18 cellular contexts compared by ENCODE assay signal in the genomic region with DNA sequence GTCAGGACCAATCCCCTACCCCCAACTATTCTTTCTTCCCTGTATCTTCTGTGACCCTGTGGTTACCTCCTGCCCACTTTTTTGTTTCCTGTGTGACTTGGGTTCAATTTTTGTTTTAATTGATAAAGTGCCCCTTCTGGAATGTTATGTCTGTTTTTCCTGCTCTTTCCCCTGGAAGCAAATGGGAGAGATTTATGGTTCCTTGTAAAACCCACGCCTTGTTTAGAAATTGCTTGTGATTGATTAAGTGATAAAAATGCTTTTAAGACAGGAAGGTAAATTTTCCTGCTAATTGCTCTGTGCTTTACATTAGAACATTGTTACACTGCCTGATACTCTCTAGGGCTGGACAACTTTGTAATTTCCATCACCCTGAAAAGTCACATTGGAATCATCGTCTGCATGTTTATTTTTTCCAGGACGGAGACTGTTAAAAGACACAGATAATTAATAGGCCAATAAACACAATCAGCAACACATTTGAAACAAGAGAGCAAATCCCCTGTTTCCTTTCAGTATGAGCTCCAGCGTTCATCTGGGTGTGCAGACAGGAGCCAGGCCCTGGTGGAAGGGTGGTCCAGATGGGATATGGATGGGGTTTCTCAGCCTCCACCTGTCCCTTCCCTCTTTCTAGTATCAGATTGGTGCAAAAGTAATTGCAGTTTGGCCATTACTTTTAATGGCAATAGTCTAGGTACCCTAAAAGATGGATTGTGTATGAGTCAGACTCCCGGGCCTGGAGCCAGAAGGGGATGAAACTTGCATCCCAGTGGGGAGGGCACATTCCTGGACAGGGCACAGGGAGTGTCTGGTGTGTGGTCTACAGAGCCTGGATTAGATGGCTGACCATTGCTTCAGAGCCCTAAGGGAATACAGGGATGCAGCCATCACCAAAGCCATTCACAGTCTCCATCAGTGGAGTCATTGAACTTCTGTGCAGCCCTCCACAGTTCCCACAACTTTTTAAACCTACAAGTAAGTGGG. TPM values are rescaled to one million over a fixed set of nuclear protein-coding genes. Genes with fewer than 3 reads are reported as not detected.
DNase-seq lines count a peak whose midpoint lies in the region; ATAC-seq, FAIRE-seq and TF ChIP-seq lines count a peak whose summit lies in the region.
"Had no signal": no experiment of that assay in that cellular context is flagged by ENCODE, and none has a peak within 500 bp of the region (broad histone marks: within the 10 kb centered on the region; RNA-seq: fewer than 3 reads in every experiment).

No MANE protein-coding gene starts in this region.

- 9 to 23% (median 20%) methylated on average over 5 of the region's 5 CpGs for WGBS in small intestine, 3 donors

- no peak overlapping the region for H3K4me3 ChIP-seq in MG63
- H3K4me3 ChIP-seq in epithelial cell of esophagus (ENCODE audit: low read length), result no peak overlapping the region
- no peak overlapping the region for H3K4me3 ChIP-seq in small intestine (ENCODE audit: low read depth in 1 of 2, low read length in 2 of 2)
- H3K4me3 ChIP-seq: HAP-1, left ventricle myocardium inferior had no signal

- H3K27me3 ChIP-seq in MG63 (no peaks in the 10 kb centered on the region), small intestine (ENCODE audit: control insufficient read depth in 2 of 2, insufficient read depth in 2 of 2, low read length in 2 of 2) (no peaks in the 10 kb centered on the region)

- ATAC-seq in GM21423 (IDR thresholded peaks at IDR 0.05; ENCODE audit: unreplicated experiment), result no peak
- ATAC-seq: stimulated activated naive CD8-positive, alpha-beta T cell treated with anti-CD3 and anti-CD28 coated beads, Interleukin-15, Interleukin-2, amounts not matched to agents 100 U/mL and 50 U/mL, for 24 hours; T-cell had no signal

- no peak for FAIRE-seq in small intestine (lab: Jason Lieb, UNC)
- FAIRE-seq: colon had no signal

- DNase-seq in H4 (ENCODE audit: low spot score) (peak; percentile 60), MG63 (peak; percentile 76), epithelial cell of esophagus (ENCODE audit: low read depth) (peak; percentile 24), small intestine (peak; percentile 8), 8988T (no peak)
- no peak for DNase-seq in activated CD4-positive, CD25-positive, alpha-beta regulatory T cell treated with anti-CD3 and anti-CD28 coated beads, Interleukin-2, amount 50 U/mL, for 72 hours
- DNase-seq: activated CD8-positive, alpha-beta memory T cell treated with anti-CD3 and anti-CD28 coated beads, Interleukin-2, amount 50 U/mL, for 48 hours; activated naive CD8-positive, alpha-beta T cell treated with anti-CD3 and anti-CD28 coated beads, Interleukin-2, amount 10 ng/mL, durations not matched to agents 7 days and 5 days; COR-L47; hippocampal formation; left ventricle myocardium inferior; NCI-H1048; NCI-H2227 treated with DMSO at 0.1 percent for 48 hours; stimulated activated naive CD8-positive, alpha-beta T cell treated with anti-CD3 and anti-CD28 coated beads, Interleukin-15, Interleukin-2, amounts not matched to agents 100 U/mL and 50 U/mL, for 24 hours; T-cell had no signal

- TF ChIP-seq CTCF in epithelial cell of esophagus (IDR thresholded peaks at IDR 0.05; ENCODE audit: insufficient read depth, low read depth, low read length, missing control alignments), result no peak

- no peaks in the 10 kb centered on the region for H3K9me3 ChIP-seq in MG63
- H3K9me3 ChIP-seq in small intestine (ENCODE audit: control insufficient read depth, low read depth), result no peaks in the 10 kb centered on the region
- H3K9me3 ChIP-seq: HAP-1, left ventricle myocardium inferior had no signal

- H3K27ac ChIP-seq in small intestine (ENCODE audit: low read depth in 1 of 2, low read length in 1 of 2), result no peak overlapping the region
- H3K27ac ChIP-seq: left ventricle myocardium inferior had no signal

- no peaks in the 10 kb centered on the region for H3K4me1 ChIP-seq in small intestine (ENCODE audit: control insufficient read depth in 2 of 2, insufficient read depth in 1 of 2, low read depth in 1 of 2, low read length in 1 of 2)
- H3K4me1 ChIP-seq: HAP-1, left ventricle myocardium inferior had no signal

- H3K36me3 ChIP-seq in MG63 (no peaks in the 10 kb centered on the region), small intestine (ENCODE audit: control insufficient read depth in 2 of 2, insufficient read depth in 2 of 2, low read length in 2 of 2) (no peaks in the 10 kb centered on the region)
- H3K36me3 ChIP-seq: HAP-1, left ventricle myocardium inferior had no signal

RNA-seq across cellular contexts. Expression of gene AGBL1, which starts 58.1 kb away (rescaled TPM):
- total RNA-seq in H4 (2014; rRNA removed; shearing (Covaris generic)), result not detected in 2 replicates
- total RNA-seq in MG63 (2014; rRNA removed; shearing (Covaris generic); ENCODE audit: low replicate concordance), result not detected in 2 replicates
- polyA plus RNA-seq in small intestine, result under 1 TPM in 1 of 3 donors, not detected in 2; 0.01 TPM
- total RNA-seq: activated naive CD8-positive, alpha-beta T cell treated with anti-CD3 and anti-CD28 coated beads, Interleukin-2, amount 10 ng/mL, durations not matched to agents 7 days and 5 days; left ventricle myocardium inferior; T-cell had no signal

Comparison
In these comparisons a context has a peak if more than half of its experiments do, and no peak if none do; other contexts are left out.
1. DNase-seq: peak in H4 (single experiment), MG63 (single experiment), epithelial cell of esophagus (single experiment) and small intestine (single experiment); none in 8988T (single experiment) and activated CD4-positive, CD25-positive, alpha-beta regulatory T cell treated with anti-CD3 and anti-CD28 coated beads, Interleukin-2, amount 50 U/mL, for 72 hours (single experiment).